ENCODE assay signal across 8 cellular contexts in genomic region chr11:112024778-112025678, GRCh38. TPM values are rescaled to one million over a fixed set of nuclear protein-coding genes. Genes with fewer than 3 reads are reported as not detected.
DNase-seq lines count a peak whose midpoint lies in the region; ATAC-seq and TF ChIP-seq lines count a peak whose summit lies in the region.

TSS of gene DLAT (plus strand) at chr11:112025408. CDS start at chr11:112025473, 65 bp downstream.

- POLR2A ChIA-PET in OCI-LY7 (lab: Charles Lee): interaction anchor here (0.6 to 1.5 kb wide), 8 partner anchors 9 to 86 kb away, joined by 3 to 5 read pairs (median 3); partner anchors contain the start of genes SDHD and TIMM8B

- H3K9me2 ChIP-seq in OCI-LY7 (ENCODE audit: insufficient read depth, low read length): no peaks in the 10 kb centered on the region

- intact Hi-C loops in OCI-LY7 (cut with micrococcal nuclease; ENCODE audit: unreplicated experiment): loop anchor here (1.0 to 2.0 kb wide), 3 partner anchors 26 to 98 kb away; partner anchors contain the start of genes NKAPD1 and PIH1D2

- H3K79me2 ChIP-seq in OCI-LY7 (ENCODE audit: insufficient read depth, low read depth, low read length): peaks cover 33% of the 10 kb centered on the region

- H3K36me3 ChIP-seq in OCI-LY7 (ENCODE audit: insufficient read depth, low read length): peaks cover 27% of the 10 kb centered on the region

- no peaks in the 10 kb centered on the region for H3K9me3 ChIP-seq in OCI-LY7 (ENCODE audit: low read length)

- peak; percentile 75 for ATAC-seq in GM21515 (IDR thresholded peaks at IDR 0.05; ENCODE audit: unreplicated experiment)

- peak within 1 kb of the TSS; percentile 87 for H3K4me3 ChIP-seq in OCI-LY7 (ENCODE audit: low read depth, low read length, poor library complexity, severe bottlenecking)
- peak within 1 kb of the TSS; percentile 71 for H3K4me3 ChIP-seq in epithelial cell of proximal tubule (ENCODE audit: low read depth, low read length)

- peak within 1 kb of the TSS; percentile 86 for H3K4me2 ChIP-seq in OCI-LY7 (ENCODE audit: low read length)

- peaks cover 23% of the 10 kb centered on the region for H3K4me1 ChIP-seq in OCI-LY7 (ENCODE audit: insufficient read depth, low read length, poor library complexity, severe bottlenecking)

- no peaks in the 10 kb centered on the region for H4K20me1 ChIP-seq in OCI-LY7 (ENCODE audit: insufficient read depth, low read length)

- BruUV-seq in OCI-LY7 (replicated peaks; lab: Mats Ljungman, UMichigan): no TSS peak

- DNase-seq in DMS 273 (lab: John Stamatoyannopoulos, UW; ENCODE audit: unreplicated experiment) (peak; percentile 91), HuH-7 (ENCODE audit: low spot score) (peak; percentile 80), OCI-LY7 (ENCODE audit: low spot score) (peak; percentile 88), activated T-cell treated with anti-CD3 and anti-CD28 coated beads for 1 hour (ENCODE audit: low read depth) (peak; percentile 64), epithelial cell of proximal tubule (ENCODE audit: low read depth) (no peak), mucosa of gallbladder (ENCODE audit: low spot score) (peak; percentile 84)
- peak; percentile 90 for DNase-seq in stimulated activated CD8-positive, alpha-beta memory T cell treated with anti-CD3 and anti-CD28 coated beads, Interleukin-4, amount 100 ng/mL, for 48 hours

- H3K27ac ChIP-seq in OCI-LY7 (ENCODE audit: low read depth, low read length, poor library complexity, severe bottlenecking): peak within 1 kb of the TSS; percentile 82

- no peak for TF ChIP-seq CTCF in OCI-LY7 (conservative IDR thresholded peaks at IDR 0.05; ENCODE audit: low read length)
- no peak for TF ChIP-seq CTCF in epithelial cell of proximal tubule (conservative IDR thresholded peaks at IDR 0.05; ENCODE audit: low read depth, low read length)

- peak within 1 kb of the TSS; percentile 87 for H2AFZ ChIP-seq in OCI-LY7 (ENCODE audit: low read length)

- CTCF ChIA-PET in OCI-LY7 (lab: Charles Lee; ENCODE audit: unreplicated experiment): no interaction called here

RNA-seq across cellular contexts. Expression of gene DLAT, which starts in this region (rescaled TPM):
- 34.5 and 42.0 TPM in 2 replicates for total RNA-seq in OCI-LY7 (2014; rRNA removed; shearing (Covaris generic))
- 46.0 and 54.1 TPM in 2 replicates for total RNA-seq in OCI-LY7 (2022)
- 41.0 and 64.7 TPM in 2 replicates for total RNA-seq in epithelial cell of proximal tubule
- total RNA-seq in mucosa of gallbladder: 25.0 TPM
